12 cellular contexts compared by ENCODE assay signal in genomic region chrX:10759400-10759799, GRCh38.
"Had no signal": no experiment of that assay in that cellular context is flagged by ENCODE, and none has a peak within 500 bp of the region (broad histone marks: within the 10 kb centered on the region; RNA-seq: fewer than 3 reads in every experiment).

No MANE protein-coding gene starts in this region.

- H3K36me3 Mint-ChIP-seq: activated CD4-positive, alpha-beta memory T cell treated with anti-CD3 and anti-CD28 coated beads for 36 hours; activated naive CD8-positive, alpha-beta T cell; stimulated activated naive B cell treated with anti-CD40 and anti-IgM and Interleukin-4, amounts not matched to agents 10 μg/mL and 1 μg/mL and 100 μg/mL, for 72 hours had no signal

- H3K27ac ChIP-seq: esophagus muscularis mucosa, upper lobe of right lung had no signal

- H3K9me3 Mint-ChIP-seq: activated CD4-positive, alpha-beta memory T cell treated with anti-CD3 and anti-CD28 coated beads for 36 hours; stimulated activated naive B cell treated with anti-CD40 and anti-IgM and Interleukin-4, amounts not matched to agents 10 μg/mL and 1 μg/mL and 100 μg/mL, for 72 hours had no signal

- H3K27ac Mint-ChIP-seq: activated CD4-positive, alpha-beta memory T cell treated with anti-CD3 and anti-CD28 coated beads for 36 hours; activated naive CD8-positive, alpha-beta T cell; stimulated activated naive B cell treated with anti-CD40 and anti-IgM and Interleukin-4, amounts not matched to agents 10 μg/mL and 1 μg/mL and 100 μg/mL, for 72 hours had no signal

- DNase-seq: activated CD4-positive, alpha-beta memory T cell treated with anti-CD3 and anti-CD28 coated beads for 36 hours; activated CD4-positive, alpha-beta T cell treated with anti-CD3 and anti-CD28 coated beads for 1 hour; activated gamma-delta T cell; activated T-cell treated with anti-CD3 and anti-CD28 coated beads, Interleukin-2, amount 50 U/mL, for 48 hours; aorta; glutamatergic neuron; kidney glomerular epithelial cell; posterior cingulate gyrus; stimulated activated naive B cell treated with anti-CD40 and anti-IgM and Interleukin-4, amounts not matched to agents 10 μg/mL and 1 μg/mL and 100 μg/mL, for 72 hours; upper lobe of right lung had no signal

- H3K4me1 ChIP-seq: upper lobe of right lung had no signal

- H3K27me3 ChIP-seq: esophagus muscularis mucosa, upper lobe of right lung had no signal

- H3K4me3 Mint-ChIP-seq: activated CD4-positive, alpha-beta memory T cell treated with anti-CD3 and anti-CD28 coated beads for 36 hours; activated naive CD8-positive, alpha-beta T cell; stimulated activated naive B cell treated with anti-CD40 and anti-IgM and Interleukin-4, amounts not matched to agents 10 μg/mL and 1 μg/mL and 100 μg/mL, for 72 hours had no signal

- H3K4me3 ChIP-seq: esophagus muscularis mucosa, upper lobe of right lung had no signal

- H3K27me3 Mint-ChIP-seq: activated CD4-positive, alpha-beta memory T cell treated with anti-CD3 and anti-CD28 coated beads for 36 hours had no signal

- H3K36me3 ChIP-seq: esophagus muscularis mucosa, upper lobe of right lung had no signal

- ATAC-seq: stimulated activated naive B cell treated with anti-CD40 and anti-IgM and Interleukin-4, amounts not matched to agents 10 μg/mL and 1 μg/mL and 100 μg/mL, for 72 hours; upper lobe of right lung had no signal

- H3K9me3 ChIP-seq: esophagus muscularis mucosa, upper lobe of right lung had no signal

- H3K4me1 Mint-ChIP-seq: stimulated activated naive B cell treated with anti-CD40 and anti-IgM and Interleukin-4, amounts not matched to agents 10 μg/mL and 1 μg/mL and 100 μg/mL, for 72 hours had no signal
